In genomic region chr14:100838493-100839440, GRCh38 we compare ENCODE assay signal across 23 cellular contexts. TPM values are rescaled to one million over a fixed set of nuclear protein-coding genes. Genes with fewer than 3 reads are reported as not detected.
DNase-seq lines count a peak whose midpoint lies in the region; ATAC-seq and TF ChIP-seq lines count a peak whose summit lies in the region.
"Had no signal": no experiment of that assay in that cellular context is flagged by ENCODE, and none has a peak within 500 bp of the region (broad histone marks: within the 10 kb centered on the region; RNA-seq: fewer than 3 reads in every experiment).

No MANE protein-coding gene starts in this region.

- H3K9me3 ChIP-seq in left ventricle myocardium inferior (replicated peaks) (no peaks in the 10 kb centered on the region), mesodermal cell (ENCODE audit: control insufficient read depth, low read length) (no peaks in the 10 kb centered on the region), vagina (no peaks in the 10 kb centered on the region)
- H3K9me3 ChIP-seq: Peyer's patch, SJSA1 had no signal

- H3K4me1 Mint-ChIP-seq in endothelial cell (ENCODE audit: unreplicated experiment), result peaks cover 42% of the 10 kb centered on the region
- H3K4me1 Mint-ChIP-seq: activated CD4-positive, alpha-beta T cell treated with anti-CD3 and anti-CD28 coated beads for 36 hours had no signal

- intact Hi-C loops in Right ventricle myocardium inferior (cut with DNase I) (no loop called here), left ventricle myocardium inferior (cut with micrococcal nuclease) (no loop called here), vagina (cut with DNase I) (no loop called here)

- H3K27me3 ChIP-seq in left ventricle myocardium inferior (ENCODE audit: low read depth), result peaks cover 93% of the 10 kb centered on the region
- H3K27me3 ChIP-seq in vagina, result no peaks in the 10 kb centered on the region
- H3K27me3 ChIP-seq: Peyer's patch, SJSA1 had no signal

- H3K27ac ChIP-seq in left ventricle myocardium inferior (replicated peaks) (no peak overlapping the region), mesodermal cell (ENCODE audit: low read depth, low read length, severe bottlenecking) (peak overlapping the region; percentile 1), vagina (peak overlapping the region; percentile 79)
- H3K27ac ChIP-seq: Peyer's patch, SJSA1 had no signal

- H3K4me1 ChIP-seq in left ventricle myocardium inferior (no peaks in the 10 kb centered on the region), mesodermal cell (ENCODE audit: control insufficient read depth, insufficient read depth, low read length, poor library complexity, severe bottlenecking) (peaks cover 44% of the 10 kb centered on the region), vagina (peaks cover 24% of the 10 kb centered on the region)
- H3K4me1 ChIP-seq: Peyer's patch had no signal

- TF ChIP-seq CTCF in left ventricle myocardium inferior (IDR thresholded peaks at IDR 0.05; ENCODE audit: borderline replicate concordance) (no peak), endothelial cell (IDR thresholded peaks at IDR 0.05; ENCODE audit: unreplicated experiment) (no peak), vagina (IDR thresholded peaks at IDR 0.05) (no peak)

- 79 to 82% methylated on average over 13 to 14 of the region's 16 CpGs for WGBS in mesodermal cell (ENCODE audit: insufficient coverage in 2 of 2), 2 experiments

- peaks cover 9% of the 10 kb centered on the region for H3K27me3 Mint-ChIP-seq in endothelial cell (ENCODE audit: unreplicated experiment)

- no peak overlapping the region for H3K4me3 ChIP-seq in left ventricle myocardium inferior
- H3K4me3 ChIP-seq in mesodermal cell (ENCODE audit: extremely low read depth, insufficient read depth, low read length, poor library complexity, severe bottlenecking), result no peak overlapping the region
- no peak overlapping the region for H3K4me3 ChIP-seq in vagina
- H3K4me3 ChIP-seq: Peyer's patch, SJSA1 had no signal

- H3K4me3 Mint-ChIP-seq in endothelial cell (ENCODE audit: unreplicated experiment), result no peak overlapping the region
- H3K4me3 Mint-ChIP-seq: activated CD4-positive, alpha-beta T cell treated with anti-CD3 and anti-CD28 coated beads for 36 hours; activated T-helper 1 cell treated with anti-CD3 and anti-CD28 coated beads, Interleukin-12 subunit alpha, Interleukin-12 subunit beta, Interleukin-2, Interleukin-4 antibody, amounts not matched to agents 30 ng/mL and 10 ng/mL and 1 ng/mL, durations not matched to agents 14 hours and 24 hours and 36 hours; effector memory CD8-positive, alpha-beta T cell had no signal

- H3K36me3 ChIP-seq in left ventricle myocardium inferior (no peaks in the 10 kb centered on the region), mesodermal cell (ENCODE audit: control insufficient read depth, insufficient read depth, low read length) (no peaks in the 10 kb centered on the region), vagina (no peaks in the 10 kb centered on the region)
- H3K36me3 ChIP-seq: Peyer's patch had no signal

- no peak for ATAC-seq in Right ventricle myocardium inferior
- no peak for ATAC-seq in HG03139 (IDR thresholded peaks at IDR 0.05; ENCODE audit: unreplicated experiment)
- ATAC-seq: activated CD4-positive, alpha-beta T cell treated with anti-CD3 and anti-CD28 coated beads for 36 hours; activated naive CD4-positive, alpha-beta T cell treated with anti-CD3 and anti-CD28 coated beads, Interleukin-2, amount 50 U/mL, for 72 hours; effector memory CD8-positive, alpha-beta T cell; right cardiac atrium had no signal

- peak; percentile 13 for DNase-seq in Right ventricle myocardium inferior (ENCODE audit: missing footprints)
- DNase-seq in left ventricle myocardium inferior, result no peak
- no peak for DNase-seq in endothelial cell (ENCODE audit: low spot score)
- no peak for DNase-seq in vagina (ENCODE audit: extremely low spot score in 2 of 2)
- DNase-seq in NCI-H2107 (lab: John Stamatoyannopoulos, UW), result no peak
- no peak for DNase-seq in NCI-H187 (lab: John Stamatoyannopoulos, UW)
- DNase-seq: activated CD4-positive, alpha-beta T cell treated with anti-CD3 and anti-CD28 coated beads for 36 hours; DMS79; effector memory CD8-positive, alpha-beta T cell; head of caudate nucleus; NCI-H1417; NCI-H510A treated with DMSO at 0.1 percent for 48 hours; NK-92 treated with Interleukin-12 subunit alpha and Interleukin-12 subunit beta, amount 100 ng/mL, for 24 hours; occipital lobe; T-helper 1 cell; trophoblast cell had no signal

- no peak for TF ChIP-seq POLR2A in vagina (IDR thresholded peaks at IDR 0.05)

- no peaks in the 10 kb centered on the region for H3K36me3 Mint-ChIP-seq in endothelial cell (ENCODE audit: low read depth, unreplicated experiment)
- H3K36me3 Mint-ChIP-seq: activated naive CD4-positive, alpha-beta T cell treated with anti-CD3 and anti-CD28 coated beads, Interleukin-2, amount 50 U/mL, for 72 hours had no signal

- H3K27ac Mint-ChIP-seq in endothelial cell (ENCODE audit: unreplicated experiment), result peak overlapping the region; percentile 31
- H3K27ac Mint-ChIP-seq: activated CD4-positive, alpha-beta T cell treated with anti-CD3 and anti-CD28 coated beads for 36 hours; activated naive CD4-positive, alpha-beta T cell treated with anti-CD3 and anti-CD28 coated beads, Interleukin-2, amount 50 U/mL, for 72 hours; activated T-helper 1 cell treated with anti-CD3 and anti-CD28 coated beads, Interleukin-12 subunit alpha, Interleukin-12 subunit beta, Interleukin-2, Interleukin-4 antibody, amounts not matched to agents 30 ng/mL and 10 ng/mL and 1 ng/mL, durations not matched to agents 14 hours and 24 hours and 36 hours had no signal

- H3K9me3 Mint-ChIP-seq in endothelial cell (ENCODE audit: unreplicated experiment), result no peaks in the 10 kb centered on the region
- H3K9me3 Mint-ChIP-seq: activated naive CD4-positive, alpha-beta T cell treated with anti-CD3 and anti-CD28 coated beads, Interleukin-2, amount 50 U/mL, for 72 hours; activated T-helper 1 cell treated with anti-CD3 and anti-CD28 coated beads, Interleukin-12 subunit alpha, Interleukin-12 subunit beta, Interleukin-2, Interleukin-4 antibody, amounts not matched to agents 30 ng/mL and 10 ng/mL and 1 ng/mL, durations not matched to agents 14 hours and 24 hours and 36 hours; effector memory CD8-positive, alpha-beta T cell had no signal

RNA-seq across cellular contexts. Expression of gene MEG3, which starts 12.8 kb away (rescaled TPM):
- total RNA-seq in Right ventricle myocardium inferior (34.8 TPM), left ventricle myocardium inferior (17.5 TPM), endothelial cell (ENCODE audit: unreplicated experiment) (not detected), vagina (126 TPM)
- 6.8 TPM for polyA plus RNA-seq in mesodermal cell (2013, experiment 1 of 2)
- 5.3 TPM for polyA plus RNA-seq in mesodermal cell (2013, experiment 2 of 2)
- total RNA-seq: activated CD4-positive, alpha-beta T cell treated with anti-CD3 and anti-CD28 coated beads for 36 hours; activated naive CD4-positive, alpha-beta T cell treated with anti-CD3 and anti-CD28 coated beads, Interleukin-2, amount 50 U/mL, for 72 hours; activated T-helper 1 cell treated with anti-CD3 and anti-CD28 coated beads, Interleukin-12 subunit alpha, Interleukin-12 subunit beta, Interleukin-2, Interleukin-4 antibody, amounts not matched to agents 30 ng/mL and 10 ng/mL and 1 ng/mL, durations not matched to agents 14 hours and 24 hours and 36 hours had no signal

Comparison
In these comparisons a context has a peak if more than half of its experiments do, and no peak if none do; other contexts are left out.
1. RNA of gene MEG3, which starts 12.8 kb away (total RNA-seq): 126 TPM in vagina (single experiment), 34.8 TPM in Right ventricle myocardium inferior (single experiment) and 17.5 TPM in left ventricle myocardium inferior (single experiment); not detected in endothelial cell (single experiment); every median in the first group is over 10 times any median in the second.